8 cellular contexts compared by ENCODE assay signal in genomic region chr11:69088676-69089146, GRCh38. TPM values are rescaled to one million over a fixed set of nuclear protein-coding genes. Genes with fewer than 3 reads are reported as not detected.
DNase-seq lines count a peak whose midpoint lies in the region; ATAC-seq and TF ChIP-seq lines count a peak whose summit lies in the region.

No MANE protein-coding gene starts in this region.

- peak; percentile 84 for TF ChIP-seq CTCF in DND-41 (IDR thresholded peaks at IDR 0.05; ENCODE audit: borderline replicate concordance, extremely low read depth, low read length, poor library complexity, severe bottlenecking)
- peak; percentile 73 for TF ChIP-seq CTCF in LNCAP (IDR thresholded peaks at IDR 0.05)
- TF ChIP-seq CTCF in parathyroid adenoma (IDR thresholded peaks at IDR 0.05): peak; percentile 35

- no peaks in the 10 kb centered on the region for H3K27me3 ChIP-seq in DND-41 (ENCODE audit: insufficient read depth, low read length, poor library complexity)
- no peaks in the 10 kb centered on the region for H3K27me3 ChIP-seq in parathyroid adenoma (ENCODE audit: control insufficient read depth, insufficient read depth, low read length)

- H3K79me2 ChIP-seq in DND-41 (ENCODE audit: insufficient read depth, low read length) (no peaks in the 10 kb centered on the region), parathyroid adenoma (no peaks in the 10 kb centered on the region)

- H3K36me3 ChIP-seq in DND-41 (ENCODE audit: insufficient read depth, low read length): peaks cover 29% of the 10 kb centered on the region
- H3K36me3 ChIP-seq in parathyroid adenoma (ENCODE audit: control insufficient read depth, insufficient read depth, low read length): no peaks in the 10 kb centered on the region

- H3K4me2 ChIP-seq in DND-41 (ENCODE audit: insufficient read depth, low read length) (no peak overlapping the region), parathyroid adenoma (ENCODE audit: low read length) (no peak overlapping the region)

- no peak overlapping the region for H3K27ac ChIP-seq in DND-41 (ENCODE audit: low read length)
- no peak overlapping the region for H3K27ac ChIP-seq in parathyroid adenoma

- no peak overlapping the region for H3K9ac ChIP-seq in DND-41 (ENCODE audit: low read depth, low read length)
- H3K9ac ChIP-seq in parathyroid adenoma: no peak overlapping the region

- H3K4me3 ChIP-seq in DND-41 (ENCODE audit: low read depth in 1 of 2, low read length in 2 of 2): no peak overlapping the region
- H3K4me3 ChIP-seq in parathyroid adenoma (ENCODE audit: low read depth, low read length): no peak overlapping the region

- peak; percentile 76 for ATAC-seq in DND-41 (ENCODE audit: insufficient read depth, low read depth)
- no peak for ATAC-seq in HG02973 (IDR thresholded peaks at IDR 0.05; ENCODE audit: unreplicated experiment)

- H3K9me3 ChIP-seq in DND-41 (ENCODE audit: insufficient read depth, low read length, severe bottlenecking) (no peaks in the 10 kb centered on the region), parathyroid adenoma (ENCODE audit: control insufficient read depth, low read length) (no peaks in the 10 kb centered on the region)

- H2AFZ ChIP-seq in DND-41 (ENCODE audit: low read depth, low read length) (no peak overlapping the region), parathyroid adenoma (no peak overlapping the region)

- H3K4me1 ChIP-seq in DND-41 (ENCODE audit: insufficient read depth, low read length): no peaks in the 10 kb centered on the region
- H3K4me1 ChIP-seq in parathyroid adenoma: no peaks in the 10 kb centered on the region

- DNase-seq in DND-41 (peak; percentile 58), SHP77 (lab: John Stamatoyannopoulos, UW) (peak; percentile 73 to 82), globus pallidus (ENCODE audit: low spot score) (peak; percentile 52), ureter (ENCODE audit: low spot score) (peak; percentile 81)
- peak; percentile 20 for DNase-seq in activated gamma-delta T cell treated with anti-CD3 and anti-CD28 coated beads, Interleukin-2, amount 50 U/mL, for 16 hours (ENCODE audit: low read depth)

- peaks cover 3% of the 10 kb centered on the region; the same call in 1 of the 2 replicates for H4K20me1 ChIP-seq in DND-41 (ENCODE audit: insufficient read depth, low read length)

RNA-seq across cellular contexts. Expression of gene TPCN2, which starts 40.0 kb away (rescaled TPM):
- 27.9 TPM for total RNA-seq in ureter

Comparison
In these comparisons a context has a peak if more than half of its experiments do, and no peak if none do; other contexts are left out.
1. DNase-seq: peak in every context shown above with its lines; median percentile 81 in ureter; 78 in SHP77; 58 in DND-41; 52 in globus pallidus; 20 in activated gamma-delta T cell treated with anti-CD3 and anti-CD28 coated beads, Interleukin-2, amount 50 U/mL, for 16 hours.